In genomic region chr17:6639014-6639650, GRCh38 we compare ENCODE assay signal across 2 cellular contexts.
TF ChIP-seq lines count a peak whose summit lies in the region.

No MANE protein-coding gene starts in this region.

TF ChIP-seq in GM12878, 131 proteins besides CTCF, POLR2A, EP300 and RAD21:
- no peak for TF ChIP-seq NFYA (IDR thresholded peaks at IDR 0.05; ENCODE audit: borderline replicate concordance, low read depth, low read length)
- TF ChIP-seq ASH2L (IDR thresholded peaks at IDR 0.05; ENCODE audit: borderline replicate concordance, low read depth): no peak

TF ChIP-seq in liver, 16 proteins besides CTCF, POLR2A, EP300 and RAD21:
- TF ChIP-seq SP1 (IDR thresholded peaks at IDR 0.05) (no peak), HNF4G (IDR thresholded peaks at IDR 0.05) (no peak), FOXA1 (IDR thresholded peaks at IDR 0.05) (no peak), ZBTB33 (IDR thresholded peaks at IDR 0.05) (no peak), GABPA (IDR thresholded peaks at IDR 0.05 in 1 of 2, conservative IDR thresholded peaks at IDR 0.05 in 1 of 2) (no peak)
TF ChIP-seq in liver: peak in this region for 0.
